Comparison of ENCODE assay signal across 1 cellular context in the genomic region with DNA sequence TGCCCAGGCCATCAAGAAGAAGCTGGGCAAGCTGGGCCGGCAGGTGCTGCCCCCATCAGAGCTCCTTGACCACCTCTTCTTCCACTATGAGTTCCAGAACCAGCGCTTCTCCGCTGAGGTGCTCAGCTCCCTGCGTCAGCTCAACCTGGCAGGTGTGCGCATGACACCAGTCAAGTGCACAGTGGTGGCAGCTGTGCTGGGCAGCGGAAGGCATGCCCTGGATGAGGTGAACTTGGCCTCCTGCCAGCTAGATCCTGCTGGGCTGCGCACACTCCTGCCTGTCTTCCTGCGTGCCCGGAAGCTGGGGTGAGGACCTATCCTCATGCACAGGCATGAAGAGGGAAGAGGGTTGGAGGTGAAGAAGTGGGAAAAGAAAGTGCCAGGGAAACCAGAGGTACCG.
TF ChIP-seq lines count a peak whose summit lies in the region.

No MANE protein-coding gene starts in this region.

TF ChIP-seq in HepG2, 621 proteins besides CTCF, POLR2A, EP300 and RAD21:
- no peak for TF ChIP-seq TEAD2 (CRISPR knock-in tag; IDR thresholded peaks at IDR 0.05)
- TF ChIP-seq ZNF34 (CRISPR knock-in tag; IDR thresholded peaks at IDR 0.05; ENCODE audit: borderline replicate concordance): no peak
- no peak for TF ChIP-seq ZBTB44 (CRISPR knock-in tag; IDR thresholded peaks at IDR 0.05)
- TF ChIP-seq RBM39 (IDR thresholded peaks at IDR 0.05; ENCODE audit: low read depth, low read length, poor library complexity, severe bottlenecking): no peak
- no peak for TF ChIP-seq RFX1 (IDR thresholded peaks at IDR 0.05)
- TF ChIP-seq YEATS2 (CRISPR knock-in tag; IDR thresholded peaks at IDR 0.05; ENCODE audit: borderline replicate concordance): no peak
- no peak for TF ChIP-seq FOXO4 (CRISPR knock-in tag; conservative IDR thresholded peaks at IDR 0.05)
- no peak for TF ChIP-seq HINFP (CRISPR knock-in tag; IDR thresholded peaks at IDR 0.05; ENCODE audit: low read depth)
- no peak for TF ChIP-seq ZFX (CRISPR knock-in tag; IDR thresholded peaks at IDR 0.05; ENCODE audit: low read depth)
- no peak for TF ChIP-seq NFATC3 (CRISPR knock-in tag; IDR thresholded peaks at IDR 0.05)
- no peak for TF ChIP-seq REL (CRISPR knock-in tag; conservative IDR thresholded peaks at IDR 0.05)
- no peak for TF ChIP-seq RNF2 (conservative IDR thresholded peaks at IDR 0.05; ENCODE audit: low read depth)
- no peak for TF ChIP-seq ARNT2 (CRISPR knock-in tag; IDR thresholded peaks at IDR 0.05; ENCODE audit: low read depth)
- no peak for TF ChIP-seq ZNF569 (CRISPR knock-in tag; IDR thresholded peaks at IDR 0.05; ENCODE audit: borderline replicate concordance)
- TF ChIP-seq, protein P1, sequence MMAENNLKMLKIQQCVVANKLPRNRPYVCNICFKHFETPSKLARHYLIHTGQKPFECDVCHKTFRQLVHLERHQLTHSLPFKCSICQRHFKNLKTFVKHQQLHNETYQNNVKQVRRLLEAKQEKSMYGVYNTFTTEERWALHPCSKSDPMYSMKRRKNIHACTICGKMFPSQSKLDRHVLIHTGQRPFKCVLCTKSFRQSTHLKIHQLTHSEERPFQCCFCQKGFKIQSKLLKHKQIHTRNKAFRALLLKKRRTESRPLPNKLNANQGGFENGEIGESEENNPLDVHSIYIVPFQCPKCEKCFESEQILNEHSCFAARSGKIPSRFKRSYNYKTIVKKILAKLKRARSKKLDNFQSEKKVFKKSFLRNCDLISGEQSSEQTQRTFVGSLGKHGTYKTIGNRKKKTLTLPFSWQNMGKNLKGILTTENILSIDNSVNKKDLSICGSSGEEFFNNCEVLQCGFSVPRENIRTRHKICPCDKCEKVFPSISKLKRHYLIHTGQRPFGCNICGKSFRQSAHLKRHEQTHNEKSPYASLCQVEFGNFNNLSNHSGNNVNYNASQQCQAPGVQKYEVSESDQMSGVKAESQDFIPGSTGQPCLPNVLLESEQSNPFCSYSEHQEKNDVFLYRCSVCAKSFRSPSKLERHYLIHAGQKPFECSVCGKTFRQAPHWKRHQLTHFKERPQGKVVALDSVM (CRISPR knock-in tag; IDR thresholded peaks at IDR 0.05): no peak
